In the genomic region with DNA sequence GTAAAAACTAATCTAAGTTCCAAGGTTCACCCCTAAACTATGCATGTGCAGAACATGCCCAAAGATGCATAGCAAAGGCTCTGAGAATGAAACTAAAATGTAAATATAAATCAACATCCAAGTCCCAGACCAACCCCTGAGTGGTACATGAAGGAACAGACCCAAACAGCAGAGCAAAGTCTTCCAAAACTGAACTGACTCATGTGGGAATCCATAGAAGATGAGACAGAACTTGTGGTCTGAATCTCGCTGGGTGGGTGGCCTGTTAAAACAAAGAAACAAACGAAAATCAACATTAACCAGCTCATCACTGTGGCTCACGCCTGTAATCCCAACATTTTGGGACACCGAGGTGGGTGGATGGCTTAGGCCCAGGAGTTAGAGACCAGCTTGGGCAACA, we compare ENCODE assay signal across 23 cellular contexts. TPM values are rescaled to one million over a fixed set of nuclear protein-coding genes. Genes with fewer than 3 reads are reported as not detected.
DNase-seq lines count a peak whose midpoint lies in the region; ATAC-seq and TF ChIP-seq lines count a peak whose summit lies in the region.
"Had no signal": no experiment of that assay in that cellular context is flagged by ENCODE, and none has a peak within 500 bp of the region (broad histone marks: within the 10 kb centered on the region; RNA-seq: fewer than 3 reads in every experiment).

No MANE protein-coding gene starts in this region.

- H3K9me3 ChIP-seq in adipocyte (ENCODE audit: control insufficient read depth, low read length) = no peaks in the 10 kb centered on the region
- no peaks in the 10 kb centered on the region for H3K9me3 ChIP-seq in smooth muscle cell (replicated peaks; ENCODE audit: low read depth)
- no peaks in the 10 kb centered on the region for H3K9me3 ChIP-seq in gastrocnemius medialis
- H3K9me3 ChIP-seq: ascending aorta, ovary, right atrium auricular region, thyroid gland had no signal

- TF ChIP-seq POLR2A in gastrocnemius medialis (IDR thresholded peaks at IDR 0.05) = no peak

- no peaks in the 10 kb centered on the region for H4K20me1 ChIP-seq in smooth muscle cell (ENCODE audit: low read depth)

- peak overlapping the region; percentile 33 for H3K4me2 ChIP-seq in smooth muscle cell

- POLR2A ChIA-PET in RWPE1 (lab: Yijun Ruan, JAX; ENCODE audit: low non-redundant PET) = interaction anchor here (0.6 kb wide), 1 partner anchor 90 kb away, joined by 3 read pairs; no protein-coding TSS in a partner anchor

- H3K4me1 ChIP-seq in adipocyte (ENCODE audit: control insufficient read depth, insufficient read depth, low read length) (peaks cover 89% of the 10 kb centered on the region), smooth muscle cell (ENCODE audit: low read depth) (no peaks in the 10 kb centered on the region), gastrocnemius medialis (peaks cover 29 to 36% of the 10 kb centered on the region in 2 donors)

- peak overlapping the region; percentile 1 for H3K4me3 ChIP-seq in adipocyte (ENCODE audit: low read length)
- no peak overlapping the region for H3K4me3 ChIP-seq in fibroblast of villous mesenchyme (ENCODE audit: low read depth, low read length)
- H3K4me3 ChIP-seq in smooth muscle cell = no peak overlapping the region
- no peak overlapping the region for H3K4me3 ChIP-seq in gastrocnemius medialis
- H3K4me3 ChIP-seq: ascending aorta, ovary, right atrium auricular region, thyroid gland had no signal

- no peaks in the 10 kb centered on the region for H3K79me2 ChIP-seq in smooth muscle cell (ENCODE audit: low read depth)

- WGBS in smooth muscle cell (ENCODE audit: low lambda C conversion rate) = 39% methylated on average over 4 of the region's 4 CpGs

- peaks cover 5% of the 10 kb centered on the region for H3F3A ChIP-seq in smooth muscle cell (ENCODE audit: low read depth)

- TF ChIP-seq CTCF in fibroblast of villous mesenchyme (IDR thresholded peaks at IDR 0.05; ENCODE audit: insufficient read depth, low read depth, low read length) (no peak), smooth muscle cell (IDR thresholded peaks at IDR 0.05; ENCODE audit: borderline replicate concordance, insufficient read depth, poor library complexity, severe bottlenecking) (no peak), RWPE1 (conservative IDR thresholded peaks at IDR 0.05; ENCODE audit: low read depth) (no peak), GM13976 (IDR thresholded peaks at IDR 0.05; ENCODE audit: borderline replicate concordance, control extremely low read depth, extremely low read depth, insufficient read depth, missing control alignments) (no peak), gastrocnemius medialis (IDR thresholded peaks at IDR 0.05 in 4 of 5, conservative IDR thresholded peaks at IDR 0.05 in 1 of 5) (no peak)

- no peaks in the 10 kb centered on the region for H3K36me3 ChIP-seq in adipocyte (ENCODE audit: control insufficient read depth, insufficient read depth, low read length, severe bottlenecking)
- no peaks in the 10 kb centered on the region for H3K36me3 ChIP-seq in smooth muscle cell (ENCODE audit: low read depth)
- H3K36me3 ChIP-seq in gastrocnemius medialis = no peaks in the 10 kb centered on the region
- H3K36me3 ChIP-seq: ascending aorta, ovary, right atrium auricular region, thyroid gland had no signal

- CTCF ChIA-PET in RWPE1 (lab: Yijun Ruan, JAX) = interaction anchor here (0.6 to 1.1 kb wide), 2 partner anchors 12 to 30 kb away, joined by 3 to 4 read pairs; no protein-coding TSS in a partner anchor

- H3K9ac ChIP-seq in adipocyte (ENCODE audit: low read length) (peak overlapping the region; percentile 87), smooth muscle cell (ENCODE audit: low read depth) (no peak overlapping the region)

- in situ Hi-C loops in GM13976 (cut with MboI; ENCODE audit: low sequenced_read_pairs, unreplicated experiment) = loop anchor here (25.0 kb wide), 1 partner anchor 220 kb away; the partner anchor contains the start of gene MAPRE3
- in situ Hi-C loops in gastrocnemius medialis (cut with MboI; ENCODE audit: low sequenced_read_pairs in 4 of 4) = loop anchor here in 2 of 4 donors (10.0 to 25.0 kb wide), 2 partner anchors 78 to 220 kb away; partner anchors contain the start of gene MAPRE3 (in 1 of the 2)

- H2AFZ ChIP-seq in smooth muscle cell (ENCODE audit: low read depth) = no peak overlapping the region

- ATAC-seq in gastrocnemius medialis = no peak
- ATAC-seq: activated CD4-positive, CD25-positive, alpha-beta regulatory T cell treated with anti-CD3 and anti-CD28 coated beads, Interleukin-2, amount 50 U/mL, for 24 hours; activated T-cell treated with anti-CD3 and anti-CD28 coated beads, Interleukin-2, amount 50 U/mL, for 72 hours; naive thymus-derived CD8-positive, alpha-beta T cell had no signal

- H3K27ac ChIP-seq in smooth muscle cell (ENCODE audit: low read depth) (peak overlapping the region; percentile 2), RWPE1 (no peak overlapping the region), gastrocnemius medialis (no peak overlapping the region)

- H3K27me3 ChIP-seq in adipocyte (replicated peaks; ENCODE audit: control insufficient read depth, insufficient read depth, low read length) (no peaks in the 10 kb centered on the region), smooth muscle cell (ENCODE audit: low read depth) (peaks cover 15% of the 10 kb centered on the region), gastrocnemius medialis (no peaks in the 10 kb centered on the region)
- H3K27me3 ChIP-seq: ascending aorta, ovary, right atrium auricular region, thyroid gland had no signal

- intact Hi-C loops in gastrocnemius medialis (cut with DNase I; ENCODE audit: low total_unique reads) = no loop called here

- DNase-seq in EH (ENCODE audit: low read depth) (peak; percentile 87), adipocyte (ENCODE audit: low read depth) (peak; percentile 39), fibroblast of villous mesenchyme (ENCODE audit: low read depth) (peak; percentile 26), smooth muscle cell (lab: John Stamatoyannopoulos, UW; ENCODE audit: unreplicated experiment) (no peak), RWPE1 (ENCODE audit: low spot score) (no peak), GM13976 (ENCODE audit: low spot score) (no peak), gastrocnemius medialis (no peak)
- no peak for DNase-seq in central memory CD4-positive, alpha-beta T cell
- DNase-seq: activated naive CD4-positive, alpha-beta T cell treated with anti-CD3 and anti-CD28 coated beads, Interleukin-2, amount 10 ng/mL, durations not matched to agents 7 days and 5 days; activated T-cell treated with anti-CD3 and anti-CD28 coated beads, Interleukin-2, amount 50 U/mL, for 72 hours; AML-193; foreskin melanocyte; mesendoderm; naive thymus-derived CD8-positive, alpha-beta T cell; NCI-H1417 treated with DMSO at 0.1 percent for 48 hours; NCI-H510A treated with DMSO at 0.1 percent for 48 hours; ovary; T-helper 9 cell; thyroid gland had no signal

RNA-seq across cellular contexts. Expression of gene ATRAID, which starts 29.5 kb away (rescaled TPM):
- total RNA-seq in fibroblast of villous mesenchyme (159 and 166 TPM in 2 replicates), smooth muscle cell (233 and 243 TPM in 2 replicates), gastrocnemius medialis (100 to 1,000 TPM; 131 to 203 (median 171) TPM)
- polyA plus RNA-seq in smooth muscle cell = 319 and 335 TPM in 2 replicates

RNA-seq across cellular contexts. Expression of gene SLC5A6, which starts 29.7 kb away (rescaled TPM):
- total RNA-seq in fibroblast of villous mesenchyme (20.9 and 25.9 TPM in 2 replicates), smooth muscle cell (32.3 and 49.8 TPM in 2 replicates), gastrocnemius medialis (10 to 100 TPM; 19.0 to 46.5 (median 32.5) TPM)
- 25.7 and 35.8 TPM in 2 replicates for polyA plus RNA-seq in smooth muscle cell

RNA-seq across cellular contexts. Expression of gene TCF23, which starts 33.5 kb away (rescaled TPM):
- total RNA-seq in fibroblast of villous mesenchyme (not detected in 2 replicates), smooth muscle cell (not detected in 2 replicates), gastrocnemius medialis (under 1 TPM in 1 of 4 donors, not detected in 3; 0.20 TPM)
- not detected in 2 replicates for polyA plus RNA-seq in smooth muscle cell
- total RNA-seq: activated T-cell treated with anti-CD3 and anti-CD28 coated beads, Interleukin-2, amount 50 U/mL, for 72 hours; ascending aorta; naive thymus-derived CD8-positive, alpha-beta T cell; right atrium auricular region; RPMI7951 had no signal
- polyA plus RNA-seq: naive thymus-derived CD8-positive, alpha-beta T cell had no signal

RNA-seq across cellular contexts. Expression of gene CAD, which starts 34.8 kb away (rescaled TPM):
- total RNA-seq in fibroblast of villous mesenchyme (32.4 and 43.8 TPM in 2 replicates), smooth muscle cell (20.3 and 20.4 TPM in 2 replicates), gastrocnemius medialis (10 to 100 TPM in 1 of 4 donors, 1 to 10 TPM in 3; 2.7 to 10.2 (median 7.1) TPM)
- polyA plus RNA-seq in smooth muscle cell = 32.4 and 34.3 TPM in 2 replicates

RNA-seq across cellular contexts. Expression of gene PRR30, which starts 43.1 kb away (rescaled TPM):
- not detected in 2 replicates for total RNA-seq in fibroblast of villous mesenchyme
- total RNA-seq in smooth muscle cell = not detected in 2 replicates
- polyA plus RNA-seq in smooth muscle cell = not detected in 2 replicates
- total RNA-seq in gastrocnemius medialis = not detected
- total RNA-seq: activated T-cell treated with anti-CD3 and anti-CD28 coated beads, Interleukin-2, amount 50 U/mL, for 72 hours; ascending aorta; naive thymus-derived CD8-positive, alpha-beta T cell; ovary; right atrium auricular region; RPMI7951 had no signal
- polyA plus RNA-seq: naive thymus-derived CD8-positive, alpha-beta T cell; ovary had no signal

Comparison
In these comparisons a context has a peak if more than half of its experiments do, and no peak if none do; other contexts are left out.
1. DNase-seq: peak in EH (single experiment), adipocyte (single experiment) and fibroblast of villous mesenchyme (single experiment); none in smooth muscle cell (single experiment), RWPE1 (single experiment), central memory CD4-positive, alpha-beta T cell (single experiment), GM13976 (single experiment) and gastrocnemius medialis (0 of 2).